Comparison of ENCODE assay signal across 8 cellular contexts in genomic region chr7:26681819-26682418, GRCh38.
DNase-seq lines count a peak whose midpoint lies in the region; FAIRE-seq and TF ChIP-seq lines count a peak whose summit lies in the region.

No MANE protein-coding gene starts in this region.

- TF ChIP-seq CTCF in GM06990 (IDR thresholded peaks at IDR 0.05; ENCODE audit: insufficient read depth, low read length, poor library complexity, severe bottlenecking) (peak; percentile 74), neutrophil (IDR thresholded peaks at IDR 0.05) (peak; percentile 73)

- H3K27ac ChIP-seq in neutrophil, result no peak overlapping the region

- intact Hi-C loops in posterior cingulate gyrus (cut with DNase I), result loop anchor here (5.0 kb wide), 1 partner anchor 785 kb away; no protein-coding TSS in a partner anchor

- H3K4me1 ChIP-seq in neutrophil (ENCODE audit: control insufficient read depth in 1 of 2, insufficient read depth in 1 of 2, low read depth in 1 of 2, low read length in 1 of 2), result no peaks in the 10 kb centered on the region

- no peaks in the 10 kb centered on the region for H3K36me3 ChIP-seq in GM06990 (ENCODE audit: control insufficient read depth, insufficient read depth, low read length)
- H3K36me3 ChIP-seq in neutrophil, result peaks cover 19% of the 10 kb centered on the region

- FAIRE-seq in A204.1 (lab: Jason Lieb, UNC), result peak; percentile 91

- no peaks in the 10 kb centered on the region for H3K9me3 ChIP-seq in neutrophil

- H3K27me3 ChIP-seq in GM06990 (replicated peaks; ENCODE audit: control insufficient read depth, insufficient read depth, low read length), result no peaks in the 10 kb centered on the region
- H3K27me3 ChIP-seq in neutrophil, result no peaks in the 10 kb centered on the region

- H3K4me3 ChIP-seq in GM06990 (replicated peaks; ENCODE audit: low read depth, low read length) (no peak overlapping the region), neutrophil (ENCODE audit: low read depth in 1 of 2, low read length in 1 of 2) (no peak overlapping the region)

- DNase-seq in GM06990 (ENCODE audit: extremely low read depth, insufficient read length) (no peak), NCI-H2227 treated with DMSO at 0.1 percent for 48 hours (lab: John Stamatoyannopoulos, UW) (peak; percentile 24), dedifferentiated amniotic fluid mesenchymal stem cell (ENCODE audit: extremely low spot score) (peak; percentile 41), posterior cingulate gyrus (no peak)
- no peak for DNase-seq in activated CD8-positive, alpha-beta memory T cell treated with anti-CD3 and anti-CD28 coated beads for 24 hours
- DNase-seq in activated naive CD4-positive, alpha-beta T cell (lab: John Stamatoyannopoulos, UW), result no peak

Comparison
In these comparisons a context has a peak if more than half of its experiments do, and no peak if none do; other contexts are left out.
1. DNase-seq: peak in NCI-H2227 treated with DMSO at 0.1 percent for 48 hours (single experiment) and dedifferentiated amniotic fluid mesenchymal stem cell (single experiment); none in GM06990 (single experiment), activated CD8-positive, alpha-beta memory T cell treated with anti-CD3 and anti-CD28 coated beads for 24 hours (single experiment), posterior cingulate gyrus (0 of 10) and activated naive CD4-positive, alpha-beta T cell (0 of 4).